In genomic region chr6:42315991-42316378, GRCh38 we compare ENCODE assay signal across 8 cellular contexts.
A peak's percentile ranks its signal among the peaks of the same experiment; 100 is the strongest.
DNase-seq lines count a peak whose midpoint lies in the region; ATAC-seq and TF ChIP-seq lines count a peak whose summit lies in the region.

No MANE protein-coding gene starts in this region.

- H3K36me3 ChIP-seq in HAP-1 (replicated peaks), result no peaks in the 10 kb centered on the region
- H3K36me3 ChIP-seq in thyroid gland, result no peaks in the 10 kb centered on the region

- no peaks in the 10 kb centered on the region for H3K27me3 Mint-ChIP-seq in osteocyte (ENCODE audit: unreplicated experiment)

- WGBS in thyroid gland, 2 donors, result 94% methylated on average over 5 of the region's 5 CpGs

- H3K27ac Mint-ChIP-seq in osteocyte (ENCODE audit: unreplicated experiment), result peak overlapping the region; percentile 72

- H3K9me3 ChIP-seq in HAP-1 (no peaks in the 10 kb centered on the region), thyroid gland (no peaks in the 10 kb centered on the region)

- no peak overlapping the region for H3K27ac ChIP-seq in thyroid gland

- peak; percentile 28 for DNase-seq in GF-D8 (lab: John Stamatoyannopoulos, UW)
- peak; percentile 85 for DNase-seq in NB4 (ENCODE audit: low read depth)
- peak; percentile 88 for DNase-seq in dedifferentiated amniotic fluid mesenchymal stem cell (ENCODE audit: extremely low spot score)
- DNase-seq in osteocyte (ENCODE audit: extremely low spot score, unreplicated experiment), result no peak
- no peak for DNase-seq in HAP-1 (ENCODE audit: low spot score in 2 of 2)
- no peak for DNase-seq in thyroid gland
- no peak for DNase-seq in cerebellar nuclear complex (lab: John Stamatoyannopoulos, UW)

- TF ChIP-seq CTCF in NB4 (IDR thresholded peaks at IDR 0.05; ENCODE audit: low read depth, low read length), result no peak
- no peak for TF ChIP-seq CTCF in osteocyte (IDR thresholded peaks at IDR 0.05)
- TF ChIP-seq CTCF in thyroid gland (IDR thresholded peaks at IDR 0.05), result no peak

- no peak for TF ChIP-seq POLR2A in NB4 (IDR thresholded peaks at IDR 0.05; ENCODE audit: extremely low read depth, insufficient read length)
- TF ChIP-seq POLR2A in thyroid gland (IDR thresholded peaks at IDR 0.05), result no peak

- intact Hi-C loops in thyroid gland (cut with DNase I), result no loop called here

- H3K4me3 ChIP-seq in NB4 (ENCODE audit: low read depth, low read length) (no peak overlapping the region), HAP-1 (no peak overlapping the region), thyroid gland (replicated peaks in 1 of 3) (no peak overlapping the region)

- peaks cover 3% of the 10 kb centered on the region for H3K9me3 Mint-ChIP-seq in osteocyte (ENCODE audit: unreplicated experiment)

- peaks cover 2% of the 10 kb centered on the region for H3K36me3 Mint-ChIP-seq in osteocyte (ENCODE audit: unreplicated experiment)

- in situ Hi-C loops in HAP-1 (cut with MboI; ENCODE audit: low sequenced_read_pairs), result no loop called here

- H3K4me1 ChIP-seq in HAP-1 (peaks cover 19% of the 10 kb centered on the region), thyroid gland (peaks cover 0 to 8% of the 10 kb centered on the region in 2 donors)

- no peak for ATAC-seq in GM18873 (IDR thresholded peaks at IDR 0.05; ENCODE audit: low FRiP score, unreplicated experiment)

- no peak overlapping the region for H3K4me3 Mint-ChIP-seq in osteocyte (ENCODE audit: unreplicated experiment)

- H3K27me3 ChIP-seq in HAP-1 (ENCODE audit: low read depth) (no peaks in the 10 kb centered on the region), thyroid gland (no peaks in the 10 kb centered on the region)

- H3K4me1 Mint-ChIP-seq in osteocyte (ENCODE audit: unreplicated experiment), result peaks cover 47% of the 10 kb centered on the region

Comparison
In these comparisons a context has a peak if more than half of its experiments do, and no peak if none do; other contexts are left out.
1. DNase-seq: peak in GF-D8 (single experiment), NB4 (single experiment) and dedifferentiated amniotic fluid mesenchymal stem cell (single experiment); none in osteocyte (single experiment), HAP-1 (0 of 2), thyroid gland (0 of 2) and cerebellar nuclear complex (0 of 2).